In genomic region chr6:37552267-37552666, GRCh38 we compare ENCODE assay signal across 19 cellular contexts.
"Had no signal": no experiment of that assay in that cellular context is flagged by ENCODE, and none has a peak within 500 bp of the region (broad histone marks: within the 10 kb centered on the region; RNA-seq: fewer than 3 reads in every experiment).

No MANE protein-coding gene starts in this region.

- H3K27ac Mint-ChIP-seq: activated naive CD4-positive, alpha-beta T cell treated with anti-CD3 and anti-CD28 coated beads for 36 hours; nephron progenitor cell; type B pancreatic cell had no signal

- FAIRE-seq: frontal cortex, kidney had no signal

- H3K9me3 Mint-ChIP-seq: activated naive CD4-positive, alpha-beta T cell treated with anti-CD3 and anti-CD28 coated beads for 36 hours; activated T-cell treated with anti-CD3 and anti-CD28 coated beads, Interleukin-2, amount 50 U/mL, for 4 hours; mesothelial cell of epicardium; nephron progenitor cell; type B pancreatic cell had no signal

- H3K27me3 ChIP-seq: brain microvascular endothelial cell, right atrium auricular region had no signal

- H3K36me3 ChIP-seq: brain microvascular endothelial cell, prostate gland, right atrium auricular region, stomach had no signal

- H3K4me1 ChIP-seq: prostate gland had no signal

- H3K36me3 Mint-ChIP-seq: mesothelial cell of epicardium, type B pancreatic cell had no signal

- H3K9me3 ChIP-seq: prostate gland, right atrium auricular region, stomach had no signal

- ATAC-seq: activated T-cell treated with anti-CD3 and anti-CD28 coated beads, Interleukin-2, amount 50 U/mL, for 4 hours; left lobe of liver had no signal

- H3K27ac ChIP-seq: brain microvascular endothelial cell, coronary artery, prostate gland, right atrium auricular region, stomach had no signal

- H3K4me3 Mint-ChIP-seq: activated naive CD4-positive, alpha-beta T cell treated with anti-CD3 and anti-CD28 coated beads for 36 hours; activated T-cell treated with anti-CD3 and anti-CD28 coated beads, Interleukin-2, amount 50 U/mL, for 4 hours; mesothelial cell of epicardium; nephron progenitor cell; type B pancreatic cell had no signal

- H3K4me3 ChIP-seq: coronary artery, lung, prostate gland, right atrium auricular region, stomach had no signal

- DNase-seq: activated CD4-positive, alpha-beta T cell treated with anti-CD3 and anti-CD28 coated beads, Interleukin-2, amount 50 U/mL, for 1 hour; activated CD8-positive, alpha-beta memory T cell treated with anti-CD3 and anti-CD28 coated beads, Interleukin-2, amount 50 U/mL, for 4 hours; activated naive CD4-positive, alpha-beta T cell treated with anti-CD3 and anti-CD28 coated beads for 36 hours; activated T-cell treated with anti-CD3 and anti-CD28 coated beads, Interleukin-2, amount 50 U/mL, for 4 hours; brain microvascular endothelial cell; erythroblast; head of caudate nucleus; kidney; nephron progenitor cell; stimulated activated CD4-positive, alpha-beta T cell treated with anti-CD3 and anti-CD28 coated beads, Interleukin-2, amount 100 ng/mL, for 24 hours; stomach had no signal
